In the genomic region with DNA sequence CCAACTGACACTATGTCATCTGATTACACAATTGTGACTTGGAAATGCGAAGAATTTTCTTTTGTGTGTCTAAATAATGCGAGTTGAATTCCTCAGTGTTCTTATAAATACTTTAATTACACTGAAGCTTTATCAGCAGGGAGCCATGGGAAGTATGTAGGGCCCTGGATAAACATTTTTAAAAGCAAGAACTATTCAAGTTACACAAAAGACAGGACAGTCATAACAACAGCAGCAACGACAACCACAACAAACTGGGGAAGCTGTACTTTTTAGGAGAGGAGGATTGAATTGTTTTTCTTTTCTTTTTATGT, we compare ENCODE assay signal across 21 cellular contexts.
DNase-seq lines count a peak whose midpoint lies in the region; TF ChIP-seq lines count a peak whose summit lies in the region.
"Had no signal": no experiment of that assay in that cellular context is flagged by ENCODE, and none has a peak within 500 bp of the region (broad histone marks: within the 10 kb centered on the region; RNA-seq: fewer than 3 reads in every experiment).

No MANE protein-coding gene starts in this region.

- in situ Hi-C loops in GM23248 (cut with MboI) = no loop called here

- H3F3A ChIP-seq in GM23248 (ENCODE audit: insufficient read depth) = 0 out of 2 replicates have a peak, but pooled peaks cover 4% of the 10 kb centered on the region

- no peaks in the 10 kb centered on the region for H3K36me3 Mint-ChIP-seq in activated CD4-positive, alpha-beta T cell treated with anti-CD3 and anti-CD28 coated beads, Interleukin-2, amount 10 ng/mL, durations not matched to agents 24 days and 14 days (ENCODE audit: low read depth)
- no peaks in the 10 kb centered on the region for H3K36me3 Mint-ChIP-seq in activated T-cell treated with anti-CD3 and anti-CD28 coated beads, Interleukin-2, amount 50 U/mL, for 24 hours (ENCODE audit: low read depth)
- H3K36me3 Mint-ChIP-seq: CD8-positive, alpha-beta memory T cell; naive thymus-derived CD8-positive, alpha-beta T cell; stimulated activated memory B cell treated with anti-CD40 and anti-IgM and Interleukin-4, amounts not matched to agents 10 μg/mL and 1 μg/mL and 100 μg/mL, for 72 hours had no signal

- TF ChIP-seq CTCF in suprapubic skin (IDR thresholded peaks at IDR 0.05) = no peak

- no peaks in the 10 kb centered on the region for H3K27me3 ChIP-seq in GM23248 (replicated peaks; ENCODE audit: insufficient read depth)
- H3K27me3 ChIP-seq in SJSA1 (replicated peaks) = no peaks in the 10 kb centered on the region
- H3K27me3 ChIP-seq in suprapubic skin = no peaks in the 10 kb centered on the region
- H3K27me3 ChIP-seq: vagina had no signal

- no peaks in the 10 kb centered on the region for H3K4me1 Mint-ChIP-seq in activated CD4-positive, alpha-beta T cell treated with anti-CD3 and anti-CD28 coated beads, Interleukin-2, amount 10 ng/mL, durations not matched to agents 24 days and 14 days
- H3K4me1 Mint-ChIP-seq in activated T-cell treated with anti-CD3 and anti-CD28 coated beads, Interleukin-2, amount 50 U/mL, for 24 hours (ENCODE audit: low read depth) = no peaks in the 10 kb centered on the region
- H3K4me1 Mint-ChIP-seq: CD8-positive, alpha-beta memory T cell; naive thymus-derived CD8-positive, alpha-beta T cell had no signal

- no peak overlapping the region for H3K4me3 Mint-ChIP-seq in activated CD4-positive, alpha-beta T cell treated with anti-CD3 and anti-CD28 coated beads, Interleukin-2, amount 10 ng/mL, durations not matched to agents 24 days and 14 days
- no peak overlapping the region for H3K4me3 Mint-ChIP-seq in activated T-cell treated with anti-CD3 and anti-CD28 coated beads, Interleukin-2, amount 50 U/mL, for 24 hours
- H3K4me3 Mint-ChIP-seq: CD8-positive, alpha-beta memory T cell; naive thymus-derived CD8-positive, alpha-beta T cell; stimulated activated memory B cell treated with anti-CD40 and anti-IgM and Interleukin-4, amounts not matched to agents 10 μg/mL and 1 μg/mL and 100 μg/mL, for 72 hours had no signal

- H3K27ac ChIP-seq in GM23248 (no peak overlapping the region), SJSA1 (peak overlapping the region; percentile 97), suprapubic skin (no peak overlapping the region)
- H3K27ac ChIP-seq: vagina had no signal

- H3K9me3 ChIP-seq in GM23248 (ENCODE audit: low read depth) (no peaks in the 10 kb centered on the region), SJSA1 (replicated peaks) (no peaks in the 10 kb centered on the region), suprapubic skin (no peaks in the 10 kb centered on the region)
- H3K9me3 ChIP-seq: vagina had no signal

- no peaks in the 10 kb centered on the region for H3K79me2 ChIP-seq in GM23248 (ENCODE audit: insufficient read depth)

- H4K20me1 ChIP-seq in GM23248 (ENCODE audit: insufficient read depth) = no peaks in the 10 kb centered on the region

- H3K9me2 ChIP-seq in GM23248 (ENCODE audit: insufficient read depth) = no peaks in the 10 kb centered on the region

- no peak overlapping the region for H2AFZ ChIP-seq in GM23248

- TF ChIP-seq EP300 in suprapubic skin (IDR thresholded peaks at IDR 0.05) = no peak

- intact Hi-C loops in activated CD4-positive, alpha-beta T cell treated with anti-CD3 and anti-CD28 coated beads, Interleukin-2, amount 10 ng/mL, durations not matched to agents 24 days and 14 days (cut with micrococcal nuclease) = no loop called here

- TF ChIP-seq POLR2A in suprapubic skin (IDR thresholded peaks at IDR 0.05) = no peak

- DNase-seq in GM23248 (peak; percentile 12), SJSA1 (ENCODE audit: low read depth in 1 of 2, low spot score in 2 of 2) (peak in 1 of 2 experiments; percentile 57), fibroblast of gingiva (ENCODE audit: low read depth) (peak; percentile 63), renal cortical epithelial cell (ENCODE audit: low read depth) (peak; percentile 81), NCI-H510A treated with DMSO at 0.1 percent for 48 hours (lab: John Stamatoyannopoulos, UW) (no peak), suprapubic skin (ENCODE audit: low spot score in 2 of 2) (no peak)
- no peak for DNase-seq in activated CD4-positive, alpha-beta T cell treated with anti-CD3 and anti-CD28 coated beads, Interleukin-2, amount 10 ng/mL, durations not matched to agents 24 days and 14 days
- DNase-seq in activated T-cell treated with anti-CD3 and anti-CD28 coated beads, Interleukin-2, amount 50 U/mL, for 24 hours = no peak
- DNase-seq: CD8-positive, alpha-beta memory T cell; effector memory CD4-positive, alpha-beta T cell; GDM1; left cardiac atrium; naive thymus-derived CD8-positive, alpha-beta T cell; NCI-H1930; NCI-H82; right cardiac atrium; SIG-M5; stimulated activated CD4-positive, alpha-beta T cell treated with anti-CD3 and anti-CD28 coated beads, Interleukin-4, amount 100 ng/mL, for 4 hours; T1000 had no signal

- H3K27ac Mint-ChIP-seq in activated CD4-positive, alpha-beta T cell treated with anti-CD3 and anti-CD28 coated beads, Interleukin-2, amount 10 ng/mL, durations not matched to agents 24 days and 14 days = no peak overlapping the region
- no peak overlapping the region for H3K27ac Mint-ChIP-seq in activated T-cell treated with anti-CD3 and anti-CD28 coated beads, Interleukin-2, amount 50 U/mL, for 24 hours
- H3K27ac Mint-ChIP-seq: CD8-positive, alpha-beta memory T cell; naive thymus-derived CD8-positive, alpha-beta T cell; stimulated activated memory B cell treated with anti-CD40 and anti-IgM and Interleukin-4, amounts not matched to agents 10 μg/mL and 1 μg/mL and 100 μg/mL, for 72 hours had no signal

- H3K4me2 ChIP-seq in GM23248 (ENCODE audit: unreplicated experiment) = no peak overlapping the region

- no peak overlapping the region for H3K9ac ChIP-seq in GM23248

- H3K27me3 Mint-ChIP-seq in activated CD4-positive, alpha-beta T cell treated with anti-CD3 and anti-CD28 coated beads, Interleukin-2, amount 10 ng/mL, durations not matched to agents 24 days and 14 days = no peaks in the 10 kb centered on the region
- H3K27me3 Mint-ChIP-seq in activated T-cell treated with anti-CD3 and anti-CD28 coated beads, Interleukin-2, amount 50 U/mL, for 24 hours = no peaks in the 10 kb centered on the region
- H3K27me3 Mint-ChIP-seq: CD8-positive, alpha-beta memory T cell; stimulated activated memory B cell treated with anti-CD40 and anti-IgM and Interleukin-4, amounts not matched to agents 10 μg/mL and 1 μg/mL and 100 μg/mL, for 72 hours had no signal

- no peaks in the 10 kb centered on the region for H3K36me3 ChIP-seq in GM23248 (ENCODE audit: low read depth)
- no peaks in the 10 kb centered on the region for H3K36me3 ChIP-seq in SJSA1
- H3K36me3 ChIP-seq in suprapubic skin = no peaks in the 10 kb centered on the region
- H3K36me3 ChIP-seq: vagina had no signal

- H3K4me1 ChIP-seq in GM23248 (ENCODE audit: insufficient read depth) (peaks cover 7% of the 10 kb centered on the region; the same call in 1 of the 2 replicates), SJSA1 (replicated peaks) (peaks cover 33% of the 10 kb centered on the region), suprapubic skin (no peaks in the 10 kb centered on the region)
- H3K4me1 ChIP-seq: vagina had no signal

- WGBS in GM23248 (ENCODE audit: low coverage in 1 of 2, low lambda C conversion rate in 2 of 2, missing lambda C conversion rate in 2 of 2), 2 experiments = 71 to 72% methylated on average over 3 of the region's 3 CpGs
- WGBS in suprapubic skin = 89% methylated on average over 3 of the region's 3 CpGs

- H3K9me3 Mint-ChIP-seq in activated CD4-positive, alpha-beta T cell treated with anti-CD3 and anti-CD28 coated beads, Interleukin-2, amount 10 ng/mL, durations not matched to agents 24 days and 14 days = no peaks in the 10 kb centered on the region
- H3K9me3 Mint-ChIP-seq in activated T-cell treated with anti-CD3 and anti-CD28 coated beads, Interleukin-2, amount 50 U/mL, for 24 hours = no peaks in the 10 kb centered on the region
- H3K9me3 Mint-ChIP-seq: stimulated activated memory B cell treated with anti-CD40 and anti-IgM and Interleukin-4, amounts not matched to agents 10 μg/mL and 1 μg/mL and 100 μg/mL, for 72 hours had no signal

- H3K4me3 ChIP-seq in GM23248 = no peak overlapping the region
- H3K4me3 ChIP-seq in SJSA1 = no peak overlapping the region
- no peak overlapping the region for H3K4me3 ChIP-seq in suprapubic skin
- H3K4me3 ChIP-seq: vagina had no signal

Comparison
In these comparisons a context has a peak if more than half of its experiments do, and no peak if none do; other contexts are left out.
1. DNase-seq: peak in GM23248 (single experiment), fibroblast of gingiva (single experiment) and renal cortical epithelial cell (single experiment); none in NCI-H510A treated with DMSO at 0.1 percent for 48 hours (single experiment), suprapubic skin (0 of 2), activated CD4-positive, alpha-beta T cell treated with anti-CD3 and anti-CD28 coated beads, Interleukin-2, amount 10 ng/mL, durations not matched to agents 24 days and 14 days (single experiment) and activated T-cell treated with anti-CD3 and anti-CD28 coated beads, Interleukin-2, amount 50 U/mL, for 24 hours (single experiment).